ENCODE assay signal across 8 cellular contexts in the genomic region with DNA sequence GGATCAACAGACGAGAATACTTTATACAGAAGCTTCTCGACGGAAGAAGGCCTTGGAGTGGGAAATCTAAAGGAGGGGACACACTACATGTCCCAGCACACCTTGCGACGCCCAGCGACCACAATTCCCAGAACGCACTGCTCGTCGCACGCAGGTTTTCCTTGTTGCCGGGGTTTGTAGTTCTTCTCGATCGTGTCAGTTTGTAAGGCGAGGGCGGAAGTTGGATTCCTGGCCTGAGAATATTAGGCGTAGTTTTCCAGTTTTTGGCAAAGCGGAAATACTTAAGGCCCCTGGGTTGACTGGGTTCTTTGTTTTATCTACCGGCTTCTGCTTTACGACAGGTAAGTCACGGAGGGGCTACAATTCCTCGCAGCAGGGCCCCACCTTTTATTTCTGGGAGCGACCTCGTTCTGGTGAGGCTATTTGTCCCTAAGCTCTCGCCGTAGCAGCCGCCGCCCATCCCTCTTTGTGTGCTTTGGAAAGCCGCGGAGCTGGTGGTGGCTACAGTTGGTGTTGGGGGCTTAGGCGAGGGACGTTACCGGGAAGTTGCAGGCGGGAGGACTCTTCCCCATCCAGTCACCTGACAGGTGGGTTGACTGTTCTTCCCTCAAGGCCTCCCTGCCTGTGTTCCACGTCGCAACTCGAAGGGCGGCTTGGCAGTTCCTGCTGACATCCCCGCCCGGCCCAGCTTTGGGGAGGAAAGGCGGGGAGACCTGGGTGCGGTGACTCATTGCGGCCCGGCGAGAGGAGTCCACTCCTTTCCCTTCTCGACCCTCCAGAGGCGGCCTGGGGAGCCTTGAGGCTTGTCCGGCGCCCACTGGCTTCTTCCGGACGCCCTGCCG. TPM values are rescaled to one million over a fixed set of nuclear protein-coding genes. Genes with fewer than 3 reads are reported as not detected.
DNase-seq lines count a peak whose midpoint lies in the region; ATAC-seq and TF ChIP-seq lines count a peak whose summit lies in the region.

A gene (plus strand): TSS at position 183 of the 842 bp plus-strand sequence. CDS start 2,687 bp downstream, outside the sequence.

- peak within 1 kb of the TSS; percentile 85 to 90 for H3K27ac Mint-ChIP-seq in natural killer cell treated with Interleukin-12 subunit alpha and Interleukin-12 subunit beta and Interleukin-15 and Interleukin-18, amount 100 ng/mL, for 72 hours

- no peaks in the 10 kb centered on the region for H3K9me3 Mint-ChIP-seq in natural killer cell treated with Interleukin-12 subunit alpha and Interleukin-12 subunit beta and Interleukin-15 and Interleukin-18, amount 100 ng/mL, for 72 hours

- H3K27me3 Mint-ChIP-seq in natural killer cell treated with Interleukin-12 subunit alpha and Interleukin-12 subunit beta and Interleukin-15 and Interleukin-18, amount 100 ng/mL, for 72 hours: peaks cover 0 to 3% of the 10 kb centered on the region in 2 donors

- peak within 1 kb of the TSS; percentile 83 for H3K4me3 ChIP-seq in fibroblast of pulmonary artery (replicated peaks; ENCODE audit: low read depth, low read length)

- H3K4me1 Mint-ChIP-seq in natural killer cell treated with Interleukin-12 subunit alpha and Interleukin-12 subunit beta and Interleukin-15 and Interleukin-18, amount 100 ng/mL, for 72 hours (ENCODE audit: low read depth in 2 of 2): peaks cover 11 to 15% of the 10 kb centered on the region in 2 donors

- H3K36me3 Mint-ChIP-seq in natural killer cell treated with Interleukin-12 subunit alpha and Interleukin-12 subunit beta and Interleukin-15 and Interleukin-18, amount 100 ng/mL, for 72 hours: no peaks in the 10 kb centered on the region

- ATAC-seq in natural killer cell treated with Interleukin-12 subunit alpha and Interleukin-12 subunit beta and Interleukin-15 and Interleukin-18, amount 100 ng/mL, for 72 hours: peak; percentile 86 to 87
- ATAC-seq in stimulated activated naive CD8-positive, alpha-beta T cell treated with anti-CD3 and anti-CD28 coated beads, Interleukin-15, Interleukin-2, amounts not matched to agents 100 U/mL and 50 U/mL, for 24 hours: peak; percentile 90

- DNase-seq in ELF-1 (ENCODE audit: low read depth, low spot score): peak; percentile 96
- DNase-seq in GOT3 (lab: John Stamatoyannopoulos, UW): peak; percentile 77
- peak; percentile 91 for DNase-seq in LoVo (ENCODE audit: low spot score)
- peak; percentile 82 to 86 for DNase-seq in SHP77 (lab: John Stamatoyannopoulos, UW)
- DNase-seq in activated effector memory CD4-positive, alpha-beta T cell treated with Interleukin-2 at 50 U/mL for 16 hours: peak; percentile 62
- peak; percentile 97 for DNase-seq in fibroblast of pulmonary artery (ENCODE audit: low read depth)
- DNase-seq in natural killer cell treated with Interleukin-12 subunit alpha and Interleukin-12 subunit beta and Interleukin-15 and Interleukin-18, amount 100 ng/mL, for 72 hours (ENCODE audit: low spot score): peak; percentile 83
- DNase-seq in stimulated activated naive CD8-positive, alpha-beta T cell treated with anti-CD3 and anti-CD28 coated beads, Interleukin-15, Interleukin-2, amounts not matched to agents 100 U/mL and 50 U/mL, for 24 hours: peak; percentile 77

- TF ChIP-seq CTCF in fibroblast of pulmonary artery (IDR thresholded peaks at IDR 0.05; ENCODE audit: low read length, missing control alignments): no peak

- H3K4me3 Mint-ChIP-seq in natural killer cell treated with Interleukin-12 subunit alpha and Interleukin-12 subunit beta and Interleukin-15 and Interleukin-18, amount 100 ng/mL, for 72 hours: peak within 1 kb of the TSS; percentile 98

RNA-seq across cellular contexts. Expression of the gene that starts here (rescaled TPM):
- 10 to 100 TPM; 51.0 to 62.3 TPM for total RNA-seq in natural killer cell treated with Interleukin-12 subunit alpha and Interleukin-12 subunit beta and Interleukin-15 and Interleukin-18, amount 100 ng/mL, for 72 hours

Comparison
In these comparisons a context has a peak if more than half of its experiments do, and no peak if none do; other contexts are left out.
1. Peak in every context shown above with its lines: DNase-seq, ATAC-seq and H3K4me3 ChIP-seq.